ENCODE assay signal across 22 cellular contexts in genomic region chr3:42508562-42508961, GRCh38. TPM values are rescaled to one million over a fixed set of nuclear protein-coding genes. Genes with fewer than 3 reads are reported as not detected.
A peak's percentile ranks its signal among the peaks of the same experiment; 100 is the strongest.
DNase-seq lines count a peak whose midpoint lies in the region; ATAC-seq and TF ChIP-seq lines count a peak whose summit lies in the region.
"Had no signal": no experiment of that assay in that cellular context is flagged by ENCODE, and none has a peak within 500 bp of the region (broad histone marks: within the 10 kb centered on the region; RNA-seq: fewer than 3 reads in every experiment).

No MANE protein-coding gene starts in this region.

- H3K36me3 ChIP-seq in Caco-2 (ENCODE audit: control insufficient read depth, insufficient read depth, low read length) = no peaks in the 10 kb centered on the region
- H3K36me3 ChIP-seq in endodermal cell (ENCODE audit: control insufficient read depth, insufficient read depth, low read length) = no peaks in the 10 kb centered on the region
- H3K36me3 ChIP-seq: cardiac muscle cell, thyroid gland had no signal

- H3K27me3 Mint-ChIP-seq in Caco-2 (ENCODE audit: insufficient read depth, unreplicated experiment) = no peaks in the 10 kb centered on the region
- peaks cover 6% of the 10 kb centered on the region for H3K27me3 Mint-ChIP-seq in endodermal cell (ENCODE audit: insufficient read depth)
- H3K27me3 Mint-ChIP-seq in nephron progenitor cell (ENCODE audit: low read depth, poor library complexity) = peaks cover 36% of the 10 kb centered on the region

- TF ChIP-seq CTCF in Caco-2 (IDR thresholded peaks at IDR 0.05; ENCODE audit: insufficient read depth in 1 of 2, low read depth in 1 of 2, low read length in 1 of 2, severe bottlenecking in 1 of 2, unreplicated experiment in 1 of 2) (no peak), endodermal cell (conservative IDR thresholded peaks at IDR 0.05) (no peak), nephron progenitor cell (IDR thresholded peaks at IDR 0.05) (no peak)

- H3K9me3 ChIP-seq in Caco-2 (no peaks in the 10 kb centered on the region), endodermal cell (ENCODE audit: control insufficient read depth, low read length) (no peaks in the 10 kb centered on the region)
- H3K9me3 ChIP-seq: thyroid gland had no signal

- peaks cover 27% of the 10 kb centered on the region for H3K4me1 Mint-ChIP-seq in Caco-2 (ENCODE audit: low read depth, unreplicated experiment)
- peaks cover 22% of the 10 kb centered on the region for H3K4me1 Mint-ChIP-seq in endodermal cell
- peaks cover 8% of the 10 kb centered on the region for H3K4me1 Mint-ChIP-seq in nephron progenitor cell

- no peaks in the 10 kb centered on the region for H3K9me3 Mint-ChIP-seq in Caco-2 (ENCODE audit: unreplicated experiment)
- no peaks in the 10 kb centered on the region for H3K9me3 Mint-ChIP-seq in endodermal cell
- H3K9me3 Mint-ChIP-seq in nephron progenitor cell = no peaks in the 10 kb centered on the region
- H3K9me3 Mint-ChIP-seq: HFFc6 had no signal

- no peak for ATAC-seq in activated CD4-positive, CD25-positive, alpha-beta regulatory T cell treated with anti-CD3 and anti-CD28 coated beads, Interleukin-2, amount 50 U/mL, for 24 hours
- ATAC-seq in GM19455 (IDR thresholded peaks at IDR 0.05; ENCODE audit: unreplicated experiment) = no peak
- no peak for ATAC-seq in GM18517 (IDR thresholded peaks at IDR 0.05; ENCODE audit: unreplicated experiment)

- H3K4me3 Mint-ChIP-seq in Caco-2 (ENCODE audit: unreplicated experiment) = no peak overlapping the region
- H3K4me3 Mint-ChIP-seq in endodermal cell = no peak overlapping the region
- no peak overlapping the region for H3K4me3 Mint-ChIP-seq in nephron progenitor cell
- H3K4me3 Mint-ChIP-seq: HFFc6 had no signal

- WGBS in endodermal cell (ENCODE audit: insufficient coverage in 1 of 2, insufficient read length in 1 of 2), 2 experiments = 79 to 88% methylated on average over 3 of the region's 4 CpGs

- no peak overlapping the region for H3K9ac ChIP-seq in endodermal cell (ENCODE audit: extremely low read depth, low read length, poor library complexity, severe bottlenecking)

- H3K4me1 ChIP-seq in Caco-2 (peaks cover 42% of the 10 kb centered on the region), endodermal cell (ENCODE audit: control insufficient read depth, insufficient read depth, low read length) (peaks cover 3% of the 10 kb centered on the region)

- H3K27ac ChIP-seq in endodermal cell (ENCODE audit: low read depth, low read length) = no peak overlapping the region
- H3K27ac ChIP-seq: cardiac muscle cell, thyroid gland had no signal

- H3K27ac Mint-ChIP-seq in Caco-2 (ENCODE audit: unreplicated experiment) (peak overlapping the region; percentile 2), endodermal cell (no peak overlapping the region), nephron progenitor cell (peak overlapping the region; percentile 59)
- H3K27ac Mint-ChIP-seq: HFFc6 had no signal

- CTCF ChIA-PET in Caco-2 (lab: Charles Lee) = no interaction called here

- DNase-seq in activated CD4-positive, CD25-positive, alpha-beta regulatory T cell treated with anti-CD3 and anti-CD28 coated beads, Interleukin-2, amount 50 U/mL, for 72 hours = peak; percentile 8
- no peak for DNase-seq in Caco-2
- DNase-seq in endodermal cell = peak; percentile 45
- DNase-seq in nephron progenitor cell = no peak
- no peak for DNase-seq in NCI-H2081 treated with DMSO at 0.1 percent for 48 hours (lab: John Stamatoyannopoulos, UW)
- DNase-seq: 8988T; activated CD4-positive, alpha-beta T cell treated with anti-CD3 and anti-CD28 coated beads, Interleukin-2, amount 50 U/mL, for 1 hour; anterior cingulate cortex; HFFc6; NCI-H1105 treated with DMSO at 0.1 percent for 48 hours; NCI-H510A treated with DMSO at 0.1 percent for 48 hours; NK-92 treated with Interleukin-12 subunit alpha and Interleukin-12 subunit beta, amount 100 ng/mL, for 24 hours; nucleus accumbens; stimulated activated naive CD4-positive, alpha-beta T cell; thyroid gland had no signal

- intact Hi-C loops in Caco-2 (cut with micrococcal nuclease; ENCODE audit: unreplicated experiment) = no loop called here

- POLR2A ChIA-PET in Caco-2 (lab: Charles Lee) = interaction anchor here (1.1 kb wide), 1 partner anchor 24 kb away, joined by 4 read pairs; no protein-coding TSS in a partner anchor

- H3K36me3 Mint-ChIP-seq in Caco-2 (ENCODE audit: insufficient read depth, unreplicated experiment) (peaks cover 4% of the 10 kb centered on the region), endodermal cell (ENCODE audit: low read depth) (no peaks in the 10 kb centered on the region), nephron progenitor cell (ENCODE audit: low read depth) (no peaks in the 10 kb centered on the region)

- H3K27me3 ChIP-seq in Caco-2 (replicated peaks; ENCODE audit: control insufficient read depth, insufficient read depth, low read length) (no peaks in the 10 kb centered on the region), endodermal cell (ENCODE audit: control insufficient read depth, insufficient read depth, low read length, poor library complexity, severe bottlenecking) (peaks cover 2% of the 10 kb centered on the region)
- H3K27me3 ChIP-seq: thyroid gland had no signal

- BruUV-seq in Caco-2 (replicated peaks; lab: Mats Ljungman, UMichigan) = no TSS peak

- H3K4me3 ChIP-seq in Caco-2 (ENCODE audit: low read depth, low read length) (no peak overlapping the region), endodermal cell (ENCODE audit: low read length) (no peak overlapping the region)
- H3K4me3 ChIP-seq: cardiac muscle cell, smooth muscle cell, thyroid gland had no signal

RNA-seq across cellular contexts. Expression of gene VIPR1, which starts 6.1 kb away (rescaled TPM):
- total RNA-seq in Caco-2 (2022) (3.7 and 3.8 TPM in 2 replicates), endodermal cell (10 to 100 TPM; 12.9 to 14.7 TPM)
- 2.2 TPM for polyA plus RNA-seq in endodermal cell (2013, experiment 1 of 2)
- 1.4 TPM for polyA plus RNA-seq in endodermal cell (2013, experiment 2 of 2)
- total RNA-seq: epithelial cell of proximal tubule, fibroblast of villous mesenchyme, HFFc6 had no signal

Comparison
In these comparisons a context has a peak if more than half of its experiments do, and no peak if none do; other contexts are left out.
1. DNase-seq: peak in activated CD4-positive, CD25-positive, alpha-beta regulatory T cell treated with anti-CD3 and anti-CD28 coated beads, Interleukin-2, amount 50 U/mL, for 72 hours (single experiment) and endodermal cell (single experiment); none in Caco-2 (0 of 2), nephron progenitor cell (single experiment) and NCI-H2081 treated with DMSO at 0.1 percent for 48 hours (single experiment).